ENCODE assay signal across 22 cellular contexts in genomic region chr4:136741468-136741867, GRCh38.
DNase-seq lines count a peak whose midpoint lies in the region; ATAC-seq and TF ChIP-seq lines count a peak whose summit lies in the region.
"Had no signal": no experiment of that assay in that cellular context is flagged by ENCODE, and none has a peak within 500 bp of the region (broad histone marks: within the 10 kb centered on the region; RNA-seq: fewer than 3 reads in every experiment).

No MANE protein-coding gene starts in this region.

- no peak overlapping the region for H2AFZ ChIP-seq in fibroblast of lung (ENCODE audit: low read length)

- intact Hi-C loops in stomach (cut with DNase I; ENCODE audit: low total_unique reads): no loop called here
- intact Hi-C loops in psoas muscle (cut with DNase I): no loop called here

- H3K9ac ChIP-seq in fibroblast of lung (ENCODE audit: insufficient read depth, low read length): no peak overlapping the region

- H3K4me2 ChIP-seq in fibroblast of lung (ENCODE audit: extremely low read depth, insufficient read depth, low read length): no peak overlapping the region

- no peak for TF ChIP-seq POLR2A in stomach (IDR thresholded peaks at IDR 0.05)

- H3K4me1 ChIP-seq in fibroblast of lung (ENCODE audit: control insufficient read depth, extremely low read depth, insufficient read depth, low read length) (no peaks in the 10 kb centered on the region), stomach (no peaks in the 10 kb centered on the region), psoas muscle (no peaks in the 10 kb centered on the region)
- H3K4me1 ChIP-seq: tibial artery had no signal

- H3K79me2 ChIP-seq in fibroblast of lung (ENCODE audit: control insufficient read depth, insufficient read depth, low read length): no peaks in the 10 kb centered on the region

- H3K36me3 ChIP-seq in fibroblast of lung (ENCODE audit: control insufficient read depth, insufficient read depth, low read length) (no peaks in the 10 kb centered on the region), stomach (no peaks in the 10 kb centered on the region), psoas muscle (ENCODE audit: insufficient read depth in 1 of 2, low read depth in 1 of 2) (no peaks in the 10 kb centered on the region)
- H3K36me3 ChIP-seq: tibial artery had no signal

- no peak overlapping the region for H3K4me3 ChIP-seq in fibroblast of lung (replicated peaks in 1 of 4; ENCODE audit: control extremely low read depth in 1 of 4, insufficient read depth in 1 of 4, low read depth in 3 of 4, low read length in 4 of 4)
- no peak overlapping the region for H3K4me3 ChIP-seq in stomach
- H3K4me3 ChIP-seq in psoas muscle: no peak overlapping the region
- H3K4me3 ChIP-seq: tibial artery had no signal

- peak; percentile 33 for DNase-seq in EL
- peak; percentile 17 for DNase-seq in RKO (ENCODE audit: low spot score)
- DNase-seq in fibroblast of lung (ENCODE audit: low read depth in 2 of 2): peak; percentile 26 to 38
- DNase-seq in renal cortical epithelial cell (ENCODE audit: low read depth): peak; percentile 12
- no peak for DNase-seq in stomach
- no peak for DNase-seq in activated CD4-positive, alpha-beta T cell treated with anti-CD3 and anti-CD28 coated beads, Interleukin-2, amount 50 U/mL, for 48 hours
- no peak for DNase-seq in superior temporal gyrus (ENCODE audit: extremely low spot score)
- no peak for DNase-seq in psoas muscle
- DNase-seq: activated CD4-positive, alpha-beta T cell treated with anti-CD3 and anti-CD28 coated beads for 48 hours; activated CD8-positive, alpha-beta memory T cell treated with anti-CD3 and anti-CD28 coated beads, Interleukin-2, amount 10 ng/mL, durations not matched to agents 7 days and 5 days; CD8-positive, alpha-beta T cell; cortex of kidney; DMS79 treated with DMSO at 0.1 percent for 48 hours; NCI-H1417 treated with DMSO at 0.1 percent for 48 hours; nephron progenitor cell; posterior cingulate gyrus; Right ventricle myocardium superior; small intestine; stimulated activated CD4-positive, alpha-beta T cell treated with anti-CD3 and anti-CD28 coated beads, Interleukin-2, amount 100 ng/mL, for 48 hours; stimulated activated naive CD4-positive, alpha-beta T cell treated with Interleukin-2 at 50 U/mL for 16 hours; tibial artery had no signal

- no peak for TF ChIP-seq EP300 in stomach (IDR thresholded peaks at IDR 0.05)

- no peak for ATAC-seq in psoas muscle
- ATAC-seq: activated CD8-positive, alpha-beta memory T cell treated with anti-CD3 and anti-CD28 coated beads, Interleukin-2, amount 10 ng/mL, durations not matched to agents 7 days and 5 days; CD8-positive, alpha-beta T cell; HepG2 had no signal

- H3K27ac ChIP-seq in fibroblast of lung (ENCODE audit: insufficient read depth, low read length) (no peak overlapping the region), stomach (no peak overlapping the region), psoas muscle (no peak overlapping the region)
- H3K27ac ChIP-seq: tibial artery had no signal

- H4K20me1 ChIP-seq in fibroblast of lung (ENCODE audit: control insufficient read depth, extremely low read depth, insufficient read depth, low read length): no peaks in the 10 kb centered on the region

- 66 to 78% (median 76%) methylated on average over 2 of the region's 2 CpGs for WGBS in stomach, 5 donors
- 82 to 89% (median 84%) methylated on average over 2 of the region's 2 CpGs for WGBS in psoas muscle, 3 donors

- H3K9me3 ChIP-seq in fibroblast of lung (ENCODE audit: control insufficient read depth, insufficient read depth, low read depth, low read length) (no peaks in the 10 kb centered on the region), stomach (peaks cover 0 to 12% (median 3%) of the 10 kb centered on the region in 4 donors), psoas muscle (no peaks in the 10 kb centered on the region)
- H3K9me3 ChIP-seq: tibial artery had no signal

- TF ChIP-seq CTCF in fibroblast of lung (conservative IDR thresholded peaks at IDR 0.05 in 1 of 2, IDR thresholded peaks at IDR 0.05 in 1 of 2; ENCODE audit: low read depth in 1 of 2, low read length in 2 of 2) (no peak), stomach (IDR thresholded peaks at IDR 0.05) (no peak), psoas muscle (IDR thresholded peaks at IDR 0.05) (no peak)

- H3K27me3 ChIP-seq in fibroblast of lung (ENCODE audit: control insufficient read depth, insufficient read depth, low read length) (no peaks in the 10 kb centered on the region), stomach (no peaks in the 10 kb centered on the region), psoas muscle (ENCODE audit: insufficient read depth in 3 of 3, low read length in 2 of 3) (peaks cover 0 to 4% (median 0%) of the 10 kb centered on the region in 3 donors)
- H3K27me3 ChIP-seq: tibial artery had no signal

Comparison
In these comparisons a context has a peak if more than half of its experiments do, and no peak if none do; other contexts are left out.
1. DNase-seq: peak in EL (single experiment), RKO (single experiment), fibroblast of lung (2 of 2) and renal cortical epithelial cell (single experiment); none in stomach (single experiment), activated CD4-positive, alpha-beta T cell treated with anti-CD3 and anti-CD28 coated beads, Interleukin-2, amount 50 U/mL, for 48 hours (0 of 2), superior temporal gyrus (single experiment) and psoas muscle (0 of 2).